Comparison of ENCODE assay signal across 10 cellular contexts in genomic region chrX:107701493-107702121, GRCh38.
DNase-seq lines count a peak whose midpoint lies in the region; ATAC-seq and TF ChIP-seq lines count a peak whose summit lies in the region.
"Had no signal": no experiment of that assay in that cellular context is flagged by ENCODE, and none has a peak within 500 bp of the region (broad histone marks: within the 10 kb centered on the region; RNA-seq: fewer than 3 reads in every experiment).

No MANE protein-coding gene starts in this region.

- POLR2A ChIA-PET in activated B cell treated with CpG ODN at 0.5 μM for 24 hours (lab: Charles Lee) = interaction anchor here (1.0 to 3.0 kb wide), 5 partner anchors 12 to 28 kb away, joined by 4 to 13 read pairs (median 5); no protein-coding TSS in a partner anchor

- H3K27ac ChIP-seq in upper lobe of left lung = peak overlapping the region; percentile 70 to 81 (median 78)

- peaks cover 33% of the 10 kb centered on the region for H3K4me1 Mint-ChIP-seq in activated B cell treated with CpG ODN at 0.5 μM for 24 hours

- H3K27ac Mint-ChIP-seq in activated B cell treated with CpG ODN at 0.5 μM for 24 hours = peak overlapping the region; percentile 76

- H3K4me3 Mint-ChIP-seq in activated B cell treated with CpG ODN at 0.5 μM for 24 hours = no peak overlapping the region

- H3K36me3 Mint-ChIP-seq in activated B cell treated with CpG ODN at 0.5 μM for 24 hours (ENCODE audit: low read depth) = no peaks in the 10 kb centered on the region

- H3K27me3 ChIP-seq in upper lobe of left lung = no peaks in the 10 kb centered on the region
- H3K27me3 ChIP-seq: ovary had no signal

- H3K4me3 ChIP-seq in upper lobe of left lung = no peak overlapping the region
- H3K4me3 ChIP-seq: ovary had no signal

- ATAC-seq in GM21360 (IDR thresholded peaks at IDR 0.05; ENCODE audit: unreplicated experiment) (peak; percentile 63), HG03159 (IDR thresholded peaks at IDR 0.05; ENCODE audit: unreplicated experiment) (peak; percentile 67), activated B cell treated with CpG ODN at 0.5 μM for 24 hours (ENCODE audit: low read depth) (peak; percentile 75), upper lobe of left lung (ENCODE audit: low FRiP score in 2 of 2) (peak; percentile 65 to 68), GM18520 (IDR thresholded peaks at IDR 0.05; ENCODE audit: unreplicated experiment) (no peak)

- no peaks in the 10 kb centered on the region for H3K9me3 ChIP-seq in upper lobe of left lung
- H3K9me3 ChIP-seq: ovary had no signal

- no peaks in the 10 kb centered on the region for H3K9me3 Mint-ChIP-seq in activated B cell treated with CpG ODN at 0.5 μM for 24 hours

- intact Hi-C loops in activated B cell treated with CpG ODN at 0.5 μM for 24 hours (cut with micrococcal nuclease) = loop anchor here (2.0 kb wide), 1 partner anchor 15 kb away; no protein-coding TSS in a partner anchor

- no peak for TF ChIP-seq CTCF in activated B cell treated with CpG ODN at 0.5 μM for 24 hours (IDR thresholded peaks at IDR 0.05)
- TF ChIP-seq CTCF in upper lobe of left lung (IDR thresholded peaks at IDR 0.05) = no peak

- TF ChIP-seq EP300 in upper lobe of left lung (IDR thresholded peaks at IDR 0.05) = no peak

- CTCF ChIA-PET in activated B cell treated with CpG ODN at 0.5 μM for 24 hours (lab: Charles Lee) = no interaction called here

- no peaks in the 10 kb centered on the region for H3K36me3 ChIP-seq in upper lobe of left lung
- H3K36me3 ChIP-seq: ovary had no signal

- DNase-seq in activated B cell treated with CpG ODN at 0.5 μM for 24 hours (no peak), upper lobe of left lung (no peak), medulla oblongata (ENCODE audit: extremely low spot score) (no peak), amygdala (lab: John Stamatoyannopoulos, UW) (no peak), NCI-H2029 (lab: John Stamatoyannopoulos, UW) (no peak)
- DNase-seq: stimulated activated naive CD4-positive, alpha-beta T cell treated with Interleukin-2 at 50 U/mL for 16 hours had no signal

- H3K27me3 Mint-ChIP-seq in activated B cell treated with CpG ODN at 0.5 μM for 24 hours = no peaks in the 10 kb centered on the region

- peaks cover 0 to 22% (median 8%) of the 10 kb centered on the region in 4 donors for H3K4me1 ChIP-seq in upper lobe of left lung

- peak in 1 of 4 donors; percentile 35 for TF ChIP-seq POLR2A in upper lobe of left lung (IDR thresholded peaks at IDR 0.05)

- 67 to 80% methylated on average over 1 of the region's 1 CpG for WGBS in upper lobe of left lung, 2 donors
